17 cellular contexts compared by ENCODE assay signal in genomic region chr6:25714765-25715164, GRCh38. TPM values are rescaled to one million over a fixed set of nuclear protein-coding genes. Genes with fewer than 3 reads are reported as not detected.
"Had no signal": no experiment of that assay in that cellular context is flagged by ENCODE, and none has a peak within 500 bp of the region (broad histone marks: within the 10 kb centered on the region; RNA-seq: fewer than 3 reads in every experiment).

No MANE protein-coding gene starts in this region.

- H3K36me3 Mint-ChIP-seq: activated naive CD4-positive, alpha-beta T cell treated with anti-CD3 and anti-CD28 coated beads, Interleukin-2, amount 10 ng/mL, durations not matched to agents 7 days and 5 days; mesothelial cell of epicardium; T-cell had no signal

- H3K4me1 ChIP-seq: lower lobe of right lung, right atrium auricular region had no signal

- H3K27me3 ChIP-seq: right atrium auricular region had no signal

- DNase-seq: activated CD4-positive, alpha-beta T cell treated with anti-CD3 and anti-CD28 coated beads, Interleukin-2, amount 50 U/mL, for 1 hour; activated naive CD4-positive, alpha-beta T cell treated with anti-CD3 and anti-CD28 coated beads, Interleukin-2, amount 10 ng/mL, durations not matched to agents 7 days and 5 days; activated T-cell treated with anti-CD3 and anti-CD28 coated beads for 4 hours; cortex of kidney; effector memory CD4-positive, alpha-beta T cell; lower lobe of right lung; stimulated activated CD4-positive, alpha-beta T cell treated with anti-CD3 and anti-CD28 coated beads, Interleukin-2, amount 100 ng/mL, for 24 hours; stimulated activated naive CD4-positive, alpha-beta T cell treated with Interleukin-2 at 50 U/mL for 16 hours; T-cell; trophoblast cell had no signal

- H3K36me3 ChIP-seq: lower lobe of right lung, neutrophil, right atrium auricular region had no signal

- H3K9me3 ChIP-seq: lower lobe of right lung, neutrophil, right atrium auricular region had no signal

- H3K27ac Mint-ChIP-seq: activated naive CD4-positive, alpha-beta T cell treated with anti-CD3 and anti-CD28 coated beads, Interleukin-2, amount 10 ng/mL, durations not matched to agents 7 days and 5 days; activated T-helper 17 cell treated with anti-CD3 and anti-CD28 coated beads, Interleukin-2, amount 50 U/mL, for 72 hours; mesothelial cell of epicardium; T-cell had no signal

- H3K4me1 Mint-ChIP-seq: activated naive CD4-positive, alpha-beta T cell treated with anti-CD3 and anti-CD28 coated beads, Interleukin-2, amount 10 ng/mL, durations not matched to agents 7 days and 5 days; activated T-helper 17 cell treated with anti-CD3 and anti-CD28 coated beads, Interleukin-2, amount 50 U/mL, for 72 hours; central memory CD8-positive, alpha-beta T cell; T-cell had no signal

- H3K27ac ChIP-seq: lower lobe of right lung, neutrophil, right atrium auricular region had no signal

- H3K4me3 Mint-ChIP-seq: activated naive CD4-positive, alpha-beta T cell treated with anti-CD3 and anti-CD28 coated beads, Interleukin-2, amount 10 ng/mL, durations not matched to agents 7 days and 5 days; activated T-helper 17 cell treated with anti-CD3 and anti-CD28 coated beads, Interleukin-2, amount 50 U/mL, for 72 hours; central memory CD8-positive, alpha-beta T cell; mesothelial cell of epicardium; T-cell had no signal

- H3K9me3 Mint-ChIP-seq: activated naive CD4-positive, alpha-beta T cell treated with anti-CD3 and anti-CD28 coated beads, Interleukin-2, amount 10 ng/mL, durations not matched to agents 7 days and 5 days; activated T-helper 17 cell treated with anti-CD3 and anti-CD28 coated beads, Interleukin-2, amount 50 U/mL, for 72 hours; central memory CD8-positive, alpha-beta T cell; mesothelial cell of epicardium; T-cell had no signal

- H3K4me3 ChIP-seq: lower lobe of right lung, right atrium auricular region had no signal

RNA-seq across cellular contexts. Expression of gene SLC17A4, which starts 39.8 kb away (rescaled TPM):
- total RNA-seq: activated CD8-positive, alpha-beta memory T cell treated with anti-CD3 and anti-CD28 coated beads for 36 hours; activated T-helper 17 cell treated with anti-CD3 and anti-CD28 coated beads, Interleukin-2, amount 50 U/mL, for 72 hours; epithelial cell of proximal tubule; lower lobe of right lung; mesothelial cell of epicardium; right atrium auricular region; T-cell had no signal
